7 cellular contexts compared by ENCODE assay signal in genomic region chr11:32471544-32471943, GRCh38. TPM values are rescaled to one million over a fixed set of nuclear protein-coding genes. Genes with fewer than 3 reads are reported as not detected.
"Had no signal": no experiment of that assay in that cellular context is flagged by ENCODE, and none has a peak within 500 bp of the region (broad histone marks: within the 10 kb centered on the region; RNA-seq: fewer than 3 reads in every experiment).

No MANE protein-coding gene starts in this region.

RNA-seq across cellular contexts. Expression of gene WT1, which starts 36.2 kb away (rescaled TPM):
- total RNA-seq: activated B cell treated with CpG ODN at 0.5 μM for 24 hours; activated CD8-positive, alpha-beta T cell treated with anti-CD3 and anti-CD28 coated beads for 36 hours; activated T-helper 17 cell treated with anti-CD3 and anti-CD28 coated beads, Interleukin-2, amount 50 U/mL, for 72 hours; bronchial epithelial cell; cerebellum; gastrocnemius medialis had no signal
- polyA plus RNA-seq: foreskin keratinocyte had no signal
